Comparison of ENCODE assay signal across 14 cellular contexts in the genomic region with DNA sequence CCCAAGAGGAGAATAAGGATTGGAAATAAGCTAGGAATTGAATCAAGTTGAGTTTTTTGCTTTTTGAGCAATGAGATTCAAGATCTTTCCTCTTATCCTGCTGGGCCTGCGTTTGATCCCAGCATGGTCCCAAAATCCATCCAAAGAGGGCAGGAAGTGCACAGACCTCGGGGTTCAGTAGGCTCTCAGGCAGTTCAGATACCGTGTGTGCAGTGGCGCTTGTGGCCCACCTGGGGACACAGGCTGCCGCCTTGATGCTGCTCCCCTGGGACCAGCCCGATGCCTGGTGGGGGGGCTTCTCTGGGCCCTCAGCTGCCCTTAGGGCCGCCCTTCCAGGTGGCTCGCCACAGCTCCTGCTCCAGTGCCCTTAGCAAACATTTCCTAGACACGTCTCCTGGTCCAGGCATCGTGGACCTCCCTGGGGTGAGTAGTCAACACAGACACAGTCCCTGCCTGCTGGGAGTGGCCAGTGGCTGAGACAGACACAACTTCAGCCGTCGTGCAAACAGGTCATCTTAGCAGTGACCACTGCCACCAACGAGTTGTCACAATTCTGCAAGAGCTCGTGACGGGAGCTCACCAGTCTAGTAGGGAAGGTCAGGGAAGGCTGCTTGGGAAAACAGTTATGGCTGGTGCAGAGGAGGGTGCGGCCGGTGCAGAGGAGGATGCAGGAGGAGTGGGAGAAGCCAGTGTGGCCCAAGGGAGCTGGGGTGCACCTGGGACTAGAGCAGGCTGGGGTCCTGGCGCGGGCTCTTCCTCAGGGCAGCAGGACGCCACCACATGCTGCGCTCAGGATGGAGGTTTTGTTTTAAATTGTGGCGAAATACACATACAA. TPM values are rescaled to one million over a fixed set of nuclear protein-coding genes. Genes with fewer than 3 reads are reported as not detected.
A peak's percentile ranks its signal among the peaks of the same experiment; 100 is the strongest.
DNase-seq lines count a peak whose midpoint lies in the region; ATAC-seq and TF ChIP-seq lines count a peak whose summit lies in the region.
"Had no signal": no experiment of that assay in that cellular context is flagged by ENCODE, and none has a peak within 500 bp of the region (broad histone marks: within the 10 kb centered on the region; RNA-seq: fewer than 3 reads in every experiment).

No MANE protein-coding gene starts in this region.

- H3K79me2 ChIP-seq in osteoblast (ENCODE audit: insufficient read depth, low read length), result no peaks in the 10 kb centered on the region

- H3K27ac ChIP-seq in HUES64 (ENCODE audit: low read depth, low read length), result peak overlapping the region; percentile 35; the same call in 1 of the 2 replicates
- H3K27ac ChIP-seq in dorsolateral prefrontal cortex, result peak overlapping the region in 9 of 59 donors; percentile 6 to 62 (median 34)
- no peak overlapping the region for H3K27ac ChIP-seq in osteoblast (ENCODE audit: low read depth, low read length)
- no peak overlapping the region for H3K27ac ChIP-seq in tibial artery

- H3K9me3 ChIP-seq in HUES64 (ENCODE audit: insufficient read depth, low read depth, low read length) (no peaks in the 10 kb centered on the region), osteoblast (ENCODE audit: low read depth, low read length) (no peaks in the 10 kb centered on the region), tibial artery (no peaks in the 10 kb centered on the region)

- TF ChIP-seq CTCF in dorsolateral prefrontal cortex (IDR thresholded peaks at IDR 0.05 in 54 of 56, conservative IDR thresholded peaks at IDR 0.05 in 2 of 56; ENCODE audit: low read depth in 1 of 56, partially characterized antibody in 56 of 56) (no peak), osteoblast (IDR thresholded peaks at IDR 0.05; ENCODE audit: extremely low read depth, low read depth, low read length) (no peak), tibial artery (IDR thresholded peaks at IDR 0.05) (no peak)

- peaks cover 8% of the 10 kb centered on the region for H3K4me1 ChIP-seq in HUES64 (ENCODE audit: insufficient read depth, low read length)
- no peaks in the 10 kb centered on the region for H3K4me1 ChIP-seq in osteoblast (ENCODE audit: insufficient read depth, low read length)
- H3K4me1 ChIP-seq in tibial artery, result no peaks in the 10 kb centered on the region

- DNase-seq in Right ventricle myocardium superior, result peak; percentile 22
- DNase-seq in cardiac septum (ENCODE audit: low spot score), result no peak
- no peak for DNase-seq in dorsolateral prefrontal cortex
- DNase-seq in osteoblast (ENCODE audit: insufficient read length, low spot score, missing footprints), result peak; percentile 82
- DNase-seq in OCI-M1 (lab: John Stamatoyannopoulos, UW), result no peak
- no peak for DNase-seq in activated naive CD4-positive, alpha-beta T cell (lab: John Stamatoyannopoulos, UW)
- no peak for DNase-seq in tibial artery
- DNase-seq: 8988T; AML-193; Calu3; CD4-positive, alpha-beta T cell; DMS 273 treated with DMSO at 0.1 percent for 48 hours; H9 had no signal

- no peaks in the 10 kb centered on the region for H4K20me1 ChIP-seq in osteoblast (ENCODE audit: insufficient read depth, low read length)

- H3K27me3 ChIP-seq in HUES64 (ENCODE audit: insufficient read depth, low read length) (no peaks in the 10 kb centered on the region), dorsolateral prefrontal cortex (no peaks in the 10 kb centered on the region), osteoblast (ENCODE audit: insufficient read depth, low read length) (peaks cover 14% of the 10 kb centered on the region), tibial artery (peaks cover 0 to 35% of the 10 kb centered on the region in 2 donors)

- WGBS in HUES64, result 63% methylated on average over 22 of the region's 22 CpGs

- no peak overlapping the region for H3K9ac ChIP-seq in HUES64 (ENCODE audit: low read depth, low read length)

- H3K36me3 ChIP-seq in HUES64 (ENCODE audit: insufficient read depth, low read length) (no peaks in the 10 kb centered on the region), osteoblast (ENCODE audit: insufficient read depth, low read length) (no peaks in the 10 kb centered on the region), tibial artery (no peaks in the 10 kb centered on the region)

- intact Hi-C loops in Right ventricle myocardium superior (cut with DNase I), result no loop called here
- intact Hi-C loops in cardiac septum (cut with DNase I), result no loop called here
- intact Hi-C loops in dorsolateral prefrontal cortex (cut with DNase I), result loop anchor here in 1 of 2 donors (5.0 kb wide), 1 partner anchor 98 kb away; no protein-coding TSS in a partner anchor
- intact Hi-C loops in tibial artery (cut with DNase I; ENCODE audit: low total_unique reads), result no loop called here

- no peak overlapping the region for H2AFZ ChIP-seq in osteoblast (ENCODE audit: low read length)

- no peak for ATAC-seq in Right ventricle myocardium superior (ENCODE audit: poor library complexity)

- H3K4me3 ChIP-seq in HUES64 (ENCODE audit: low read length) (no peak overlapping the region), dorsolateral prefrontal cortex (peak overlapping the region in 31 of 59 donors; percentile 13 to 60 (median 46)), osteoblast (ENCODE audit: insufficient read depth, low read length) (no peak overlapping the region), tibial artery (no peak overlapping the region)

- no peak overlapping the region for H3K4me2 ChIP-seq in osteoblast (ENCODE audit: insufficient read depth, low read length)

RNA-seq across cellular contexts. Expression of a gene that starts 21.7 kb away (rescaled TPM):
- total RNA-seq in Right ventricle myocardium superior, result 1.5 TPM
- 1.5 TPM for total RNA-seq in cardiac septum
- 0.50 TPM for polyA plus RNA-seq in HUES64 (2013, experiment 1 of 2)
- 0.38 TPM for polyA plus RNA-seq in HUES64 (2013, experiment 2 of 2)
- 10 to 100 TPM; 18.7 to 66.0 (median 31.7) TPM for total RNA-seq in dorsolateral prefrontal cortex
- 0.29 and 0.36 TPM in 2 replicates for total RNA-seq in osteoblast

Comparison
In these comparisons a context has a peak if more than half of its experiments do, and no peak if none do; other contexts are left out.
1. DNase-seq: peak in Right ventricle myocardium superior (single experiment) and osteoblast (single experiment); none in cardiac septum (single experiment), dorsolateral prefrontal cortex (0 of 10), OCI-M1 (single experiment), activated naive CD4-positive, alpha-beta T cell (0 of 4) and tibial artery (0 of 2).
2. H3K4me3 ChIP-seq: peak in dorsolateral prefrontal cortex (31 of 59); none in HUES64 (single experiment), osteoblast (single experiment) and tibial artery (0 of 2).